Comparison of ENCODE assay signal across 21 cellular contexts in the genomic region with DNA sequence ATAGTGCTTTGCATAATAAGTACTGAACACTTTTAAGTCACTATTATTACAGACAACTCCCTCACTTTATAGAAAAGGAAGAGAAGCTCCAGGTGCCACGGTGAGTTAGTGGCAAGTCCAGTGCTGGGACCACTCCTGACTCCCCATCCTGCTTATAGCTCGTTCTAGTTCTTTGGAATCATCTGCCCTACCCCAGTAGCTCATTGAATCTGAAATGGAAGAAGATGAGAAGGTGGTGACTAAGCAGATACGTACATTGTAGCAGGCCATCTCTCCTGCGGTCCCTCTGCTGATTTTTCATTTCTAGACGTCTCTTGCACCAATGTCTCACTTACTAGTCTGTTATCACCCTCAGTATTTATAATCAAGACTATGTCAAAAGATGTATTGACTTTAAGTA. TPM values are rescaled to one million over a fixed set of nuclear protein-coding genes. Genes with fewer than 3 reads are reported as not detected.
A peak's percentile ranks its signal among the peaks of the same experiment; 100 is the strongest.
DNase-seq lines count a peak whose midpoint lies in the region; FAIRE-seq and TF ChIP-seq lines count a peak whose summit lies in the region.
"Had no signal": no experiment of that assay in that cellular context is flagged by ENCODE, and none has a peak within 500 bp of the region (broad histone marks: within the 10 kb centered on the region; RNA-seq: fewer than 3 reads in every experiment).

No MANE protein-coding gene starts in this region.

- intact Hi-C loops in Calu3 (cut with micrococcal nuclease; ENCODE audit: unreplicated experiment): no loop called here

- POLR2A ChIA-PET in CD8-positive, alpha-beta memory T cell (lab: Charles Lee): no interaction called here

- no peak for FAIRE-seq in RCC 7860 (lab: Jason Lieb, UNC)
- no peak for FAIRE-seq in GM19239 (lab: Jason Lieb, UNC)

- BruUV-seq in Calu3 (replicated peaks; lab: Mats Ljungman, UMichigan): no TSS peak

- H3K36me3 Mint-ChIP-seq in Calu3 (ENCODE audit: insufficient read depth, unreplicated experiment): peaks cover 17% of the 10 kb centered on the region
- no peaks in the 10 kb centered on the region for H3K36me3 Mint-ChIP-seq in CD8-positive, alpha-beta memory T cell
- H3K36me3 Mint-ChIP-seq: activated naive CD4-positive, alpha-beta T cell treated with anti-CD3 and anti-CD28 coated beads, Interleukin-2, amount 50 U/mL, for 72 hours; stimulated activated memory B cell treated with anti-CD40 and anti-IgM and Interleukin-4, amounts not matched to agents 10 μg/mL and 1 μg/mL and 100 μg/mL, for 72 hours; type B pancreatic cell had no signal

- no peaks in the 10 kb centered on the region for H3K27me3 Mint-ChIP-seq in Calu3 (ENCODE audit: unreplicated experiment)
- H3K27me3 Mint-ChIP-seq in CD8-positive, alpha-beta memory T cell: peaks cover 2 to 3% of the 10 kb centered on the region in 2 donors
- H3K27me3 Mint-ChIP-seq: activated B cell treated with CpG ODN at 0.5 μM for 24 hours, naive B cell, type B pancreatic cell had no signal

- DNase-seq in Calu3 (no peak), RCC 7860 (ENCODE audit: low spot score) (peak; percentile 46), epithelial cell of prostate (ENCODE audit: low read depth, low spot score) (no peak), epidermal melanocyte (ENCODE audit: insufficient read length, low spot score) (no peak), GM19239 (ENCODE audit: insufficient read length, low spot score) (no peak)
- DNase-seq in CD8-positive, alpha-beta memory T cell: no peak
- DNase-seq: activated B cell treated with CpG ODN at 0.5 μM for 24 hours; activated T-cell treated with anti-CD3 and anti-CD28 coated beads, Interleukin-2, amount 50 U/mL, for 72 hours; glutamatergic neuron; naive B cell; NCI-H2029 treated with DMSO at 0.1 percent for 48 hours had no signal

- peak overlapping the region; percentile 16 for H3K4me3 Mint-ChIP-seq in Calu3 (ENCODE audit: low read depth, unreplicated experiment)
- no peak overlapping the region for H3K4me3 Mint-ChIP-seq in CD8-positive, alpha-beta memory T cell
- H3K4me3 Mint-ChIP-seq: activated B cell treated with CpG ODN at 0.5 μM for 24 hours; activated T-cell treated with anti-CD3 and anti-CD28 coated beads, Interleukin-2, amount 50 U/mL, for 72 hours; naive B cell; stimulated activated memory B cell treated with anti-CD40 and anti-IgM and Interleukin-4, amounts not matched to agents 10 μg/mL and 1 μg/mL and 100 μg/mL, for 72 hours; type B pancreatic cell had no signal

- CTCF ChIA-PET in Calu3 (lab: Charles Lee): interaction anchor here (1.4 to 1.7 kb wide), 2 partner anchors 9 to 73 kb away, joined by 4 read pairs; a partner anchor contains a TSS
- CTCF ChIA-PET in CD8-positive, alpha-beta memory T cell (lab: Charles Lee): interaction anchor here (1.1 to 1.9 kb wide), 2 partner anchors 9 to 129 kb away, joined by 3 to 9 read pairs; no protein-coding TSS in a partner anchor

- no peaks in the 10 kb centered on the region for H3K36me3 ChIP-seq in rectal smooth muscle tissue (ENCODE audit: control insufficient read depth, insufficient read depth, low read length)
- no peaks in the 10 kb centered on the region for H3K36me3 ChIP-seq in CD8-positive, alpha-beta memory T cell (ENCODE audit: insufficient read depth, low read length)
- H3K36me3 ChIP-seq: esophagus muscularis mucosa, HAP-1 had no signal

- no peak overlapping the region for H3K4me3 ChIP-seq in rectal smooth muscle tissue (ENCODE audit: low read length)
- H3K4me3 ChIP-seq in CD8-positive, alpha-beta memory T cell (ENCODE audit: low read length): no peak overlapping the region
- H3K4me3 ChIP-seq: esophagus muscularis mucosa, HAP-1 had no signal

- H3K9me3 ChIP-seq in CD8-positive, alpha-beta memory T cell (ENCODE audit: low read length): no peaks in the 10 kb centered on the region
- H3K9me3 ChIP-seq: esophagus muscularis mucosa, HAP-1 had no signal

- TF ChIP-seq CTCF in Calu3 (IDR thresholded peaks at IDR 0.05; ENCODE audit: unreplicated experiment): no peak

- peak overlapping the region; percentile 60 for H3K27ac Mint-ChIP-seq in Calu3 (ENCODE audit: unreplicated experiment)
- H3K27ac Mint-ChIP-seq in CD8-positive, alpha-beta memory T cell: no peak overlapping the region
- H3K27ac Mint-ChIP-seq: activated B cell treated with CpG ODN at 0.5 μM for 24 hours; activated naive CD4-positive, alpha-beta T cell treated with anti-CD3 and anti-CD28 coated beads, Interleukin-2, amount 50 U/mL, for 72 hours; activated T-cell treated with anti-CD3 and anti-CD28 coated beads, Interleukin-2, amount 50 U/mL, for 72 hours; stimulated activated memory B cell treated with anti-CD40 and anti-IgM and Interleukin-4, amounts not matched to agents 10 μg/mL and 1 μg/mL and 100 μg/mL, for 72 hours had no signal

- H3K4me1 ChIP-seq in rectal smooth muscle tissue (ENCODE audit: control insufficient read depth, insufficient read depth, low read length): no peaks in the 10 kb centered on the region
- no peaks in the 10 kb centered on the region for H3K4me1 ChIP-seq in CD8-positive, alpha-beta memory T cell (ENCODE audit: insufficient read depth, low read length)
- H3K4me1 ChIP-seq: HAP-1 had no signal

- no peak overlapping the region for H3K9ac ChIP-seq in rectal smooth muscle tissue (ENCODE audit: low read length)

- H3K9me3 Mint-ChIP-seq in Calu3 (ENCODE audit: low read depth, unreplicated experiment): peaks cover 3% of the 10 kb centered on the region
- no peaks in the 10 kb centered on the region for H3K9me3 Mint-ChIP-seq in CD8-positive, alpha-beta memory T cell
- H3K9me3 Mint-ChIP-seq: activated B cell treated with CpG ODN at 0.5 μM for 24 hours; activated naive CD4-positive, alpha-beta T cell treated with anti-CD3 and anti-CD28 coated beads, Interleukin-2, amount 50 U/mL, for 72 hours; activated T-cell treated with anti-CD3 and anti-CD28 coated beads, Interleukin-2, amount 50 U/mL, for 72 hours; stimulated activated memory B cell treated with anti-CD40 and anti-IgM and Interleukin-4, amounts not matched to agents 10 μg/mL and 1 μg/mL and 100 μg/mL, for 72 hours had no signal

- peaks cover 54% of the 10 kb centered on the region for H3K4me1 Mint-ChIP-seq in Calu3 (ENCODE audit: low read depth, unreplicated experiment)
- peaks cover 0 to 7% (median 0%) of the 10 kb centered on the region in 3 donors for H3K4me1 Mint-ChIP-seq in CD8-positive, alpha-beta memory T cell

- H3K27ac ChIP-seq in epithelial cell of prostate (peak overlapping the region; percentile 49), rectal smooth muscle tissue (ENCODE audit: low read depth, low read length) (peak overlapping the region; percentile 38)
- no peak overlapping the region for H3K27ac ChIP-seq in CD8-positive, alpha-beta memory T cell (ENCODE audit: low read depth, low read length)

- H3K27me3 ChIP-seq in rectal smooth muscle tissue (ENCODE audit: control insufficient read depth, insufficient read depth, low read length): no peaks in the 10 kb centered on the region
- no peaks in the 10 kb centered on the region for H3K27me3 ChIP-seq in CD8-positive, alpha-beta memory T cell (ENCODE audit: insufficient read depth, low read length, poor library complexity, severe bottlenecking)
- H3K27me3 ChIP-seq: esophagus muscularis mucosa had no signal

RNA-seq across cellular contexts. Expression of a gene that starts 21.6 kb away (rescaled TPM):
- not detected in 2 replicates for total RNA-seq in Calu3 (2022)
- not detected for total RNA-seq in CD8-positive, alpha-beta memory T cell
- not detected for polyA plus RNA-seq in CD8-positive, alpha-beta memory T cell
- total RNA-seq: activated B cell treated with CpG ODN at 0.5 μM for 24 hours; activated naive CD4-positive, alpha-beta T cell treated with anti-CD3 and anti-CD28 coated beads, Interleukin-2, amount 50 U/mL, for 72 hours; activated T-cell treated with anti-CD3 and anti-CD28 coated beads, Interleukin-2, amount 50 U/mL, for 72 hours; Daoy; esophagus muscularis mucosa; liver; NCI-H460; T-helper 2 cell treated with Interferon-gamma antibody and Interleukin-4, amounts not matched to agents 100 ng/mL and 5 ng/mL, for 36 hours had no signal
- polyA plus RNA-seq: liver had no signal
